ENCODE assay signal across 8 cellular contexts in the genomic region with DNA sequence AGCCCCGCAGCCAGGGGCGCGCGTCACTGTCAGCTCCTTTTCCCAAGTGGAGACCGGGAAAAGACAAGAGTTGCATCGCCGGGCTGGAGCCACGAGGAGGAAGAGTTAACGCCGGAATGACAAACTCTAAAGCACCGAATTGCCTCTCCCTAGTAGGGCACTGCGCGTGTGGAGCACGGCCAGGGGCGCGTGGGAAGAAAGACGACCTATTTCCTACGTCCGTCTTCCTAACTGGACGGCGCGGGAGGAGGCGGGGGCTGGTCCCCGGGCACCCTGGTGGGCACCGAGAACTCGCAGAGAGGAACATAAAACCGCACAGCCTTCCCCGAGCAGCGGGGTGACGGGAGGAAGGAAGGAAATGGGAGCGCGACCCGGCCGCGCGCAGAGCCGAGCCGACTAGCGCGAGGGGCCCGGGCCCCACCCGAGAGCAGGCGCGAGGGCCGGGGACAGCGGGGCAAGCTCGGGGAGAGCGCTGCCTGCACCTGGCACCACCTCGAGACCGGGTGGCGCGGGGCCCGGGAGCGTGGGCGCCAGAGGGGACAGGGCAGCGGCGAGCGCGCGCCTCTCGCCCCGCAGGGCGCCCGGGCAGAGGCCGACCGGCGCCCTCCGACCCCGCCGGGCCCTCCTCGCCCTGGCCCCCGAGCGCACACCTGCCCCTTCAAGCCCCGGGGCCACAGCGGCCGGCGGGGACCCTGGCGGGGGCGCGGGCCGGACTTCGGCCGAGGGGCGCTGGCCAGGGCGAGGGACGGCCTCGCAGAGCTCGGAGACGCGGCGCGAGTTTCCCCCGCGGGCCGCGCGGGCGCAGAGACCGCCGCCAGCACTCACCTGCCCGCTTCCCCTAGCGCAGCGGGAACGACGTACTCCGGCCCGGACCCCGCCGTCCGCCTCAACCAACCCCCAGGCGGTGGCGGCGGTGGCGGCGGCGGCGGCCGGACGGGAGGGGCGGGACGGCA.
DNase-seq lines count a peak whose midpoint lies in the region; ATAC-seq and TF ChIP-seq lines count a peak whose summit lies in the region.

No MANE protein-coding gene starts in this region.

- TF ChIP-seq CTCF in epithelial cell of esophagus (IDR thresholded peaks at IDR 0.05; ENCODE audit: insufficient read depth, low read depth, low read length, missing control alignments), result peak; percentile 6

- DNase-seq in NCI-H1417 (lab: John Stamatoyannopoulos, UW), result peak in 2 of 3 experiments; percentile 72 to 78
- no peak for DNase-seq in NCI-H1417 treated with DMSO at 0.1 percent for 48 hours (lab: John Stamatoyannopoulos, UW)
- DNase-seq in NCI-H2171 treated with DMSO at 0.1 percent for 48 hours (lab: John Stamatoyannopoulos, UW), result peak; percentile 48
- peak; percentile 17 for DNase-seq in activated T-cell treated with anti-CD3 and anti-CD28 coated beads for 24 hours (ENCODE audit: low read depth)
- peak; percentile 66 for DNase-seq in epithelial cell of esophagus (ENCODE audit: low read depth)
- peak; percentile 16 for DNase-seq in middle frontal gyrus (ENCODE audit: extremely low spot score, low spot score)
- DNase-seq in stimulated activated CD8-positive, alpha-beta memory T cell treated with anti-CD3 and anti-CD28 coated beads, Interleukin-7, amount 100 ng/mL, for 24 hours (ENCODE audit: low read depth), result peak; percentile 12

- ATAC-seq in HG02588 (IDR thresholded peaks at IDR 0.05; ENCODE audit: unreplicated experiment), result peak; percentile 2

- peak overlapping the region; percentile 70 for H3K4me3 ChIP-seq in epithelial cell of esophagus (ENCODE audit: low read length)
